14 cellular contexts compared by ENCODE assay signal in the genomic region with DNA sequence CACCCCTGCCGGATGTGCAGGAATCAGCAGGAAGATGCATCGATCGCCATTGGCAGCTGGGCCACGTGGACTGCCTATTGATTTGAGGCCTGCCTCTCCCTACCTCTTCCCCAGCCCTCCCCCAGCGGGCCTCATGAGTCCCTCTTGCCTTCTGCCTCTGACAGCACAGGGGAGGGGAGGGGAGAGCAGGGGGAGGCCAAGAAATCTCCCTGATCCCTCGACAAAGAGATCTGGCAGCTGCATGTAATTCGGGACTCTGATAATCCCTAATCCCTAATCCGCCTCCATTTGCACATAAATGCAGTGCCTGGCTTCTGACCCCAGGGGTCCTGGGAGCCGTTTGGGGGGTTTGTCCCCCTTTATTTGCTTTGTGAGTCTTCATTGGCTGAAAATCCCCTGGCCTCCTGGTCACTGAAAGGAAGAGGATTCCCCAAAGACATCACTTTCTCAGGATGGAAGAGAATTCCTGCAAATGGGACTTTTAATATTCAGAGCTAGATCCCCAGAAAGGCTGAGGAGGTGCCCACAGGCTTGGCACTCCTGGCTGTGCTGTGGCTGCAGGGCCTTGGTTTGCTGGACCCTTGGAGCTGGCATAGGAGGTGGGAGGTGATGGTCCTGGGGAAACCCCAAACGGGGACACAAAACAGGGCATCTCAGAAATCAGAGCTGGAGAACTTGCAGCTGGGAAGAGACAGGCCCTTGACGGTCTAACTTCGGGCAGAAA.
"Had no signal": no experiment of that assay in that cellular context is flagged by ENCODE, and none has a peak within 500 bp of the region (broad histone marks: within the 10 kb centered on the region; RNA-seq: fewer than 3 reads in every experiment).

No MANE protein-coding gene starts in this region.

- H3K36me3 ChIP-seq: adrenal gland, stomach, vagina had no signal

- H3K4me3 ChIP-seq: adrenal gland, coronary artery, stomach, vagina had no signal

- H3K27me3 ChIP-seq: adrenal gland, vagina had no signal

- H3K27ac ChIP-seq: coronary artery, parathyroid adenoma, stomach, vagina had no signal

- DNase-seq: activated CD4-positive, alpha-beta T cell treated with anti-CD3 and anti-CD28 coated beads, Interleukin-2, amount 50 U/mL, for 1 hour; activated naive CD4-positive, alpha-beta T cell treated with anti-CD3 and anti-CD28 coated beads, Interleukin-2, amount 50 U/mL, for 16 hours; activated T-cell treated with anti-CD3 and anti-CD28 coated beads, Interleukin-2, amount 50 U/mL, for 1 hour; caudate nucleus; left ventricle myocardium superior; mesenchymal stem cell; stimulated activated CD4-positive, alpha-beta T cell treated with anti-CD3 and anti-CD28 coated beads, Interleukin-15, amount 100 ng/mL, for 24 hours; stimulated activated CD4-positive, alpha-beta T cell treated with anti-CD3 and anti-CD28 coated beads, Interleukin-4, amount 100 ng/mL, for 4 hours; stomach; T-helper 2 cell had no signal

- H3K9ac ChIP-seq: parathyroid adenoma had no signal

- H3K9me3 ChIP-seq: adrenal gland, stomach, vagina had no signal

- H3K4me1 ChIP-seq: parathyroid adenoma, stomach, vagina had no signal
